In genomic region chr9:114804504-114804903, GRCh38 we compare ENCODE assay signal across 11 cellular contexts. TPM values are rescaled to one million over a fixed set of nuclear protein-coding genes. Genes with fewer than 3 reads are reported as not detected.
DNase-seq lines count a peak whose midpoint lies in the region; ATAC-seq, FAIRE-seq and TF ChIP-seq lines count a peak whose summit lies in the region.
"Had no signal": no experiment of that assay in that cellular context is flagged by ENCODE, and none has a peak within 500 bp of the region (broad histone marks: within the 10 kb centered on the region; RNA-seq: fewer than 3 reads in every experiment).

No MANE protein-coding gene starts in this region.

- peak; percentile 96 for DNase-seq in EH (ENCODE audit: low read depth)
- peak; percentile 29 to 77 for DNase-seq in NOMO-1 (lab: John Stamatoyannopoulos, UW; ENCODE audit: unreplicated experiment in 2 of 2)
- DNase-seq in endothelial cell of umbilical vein (ENCODE audit: low read depth, low spot score): peak; percentile 93
- DNase-seq in non-pigmented ciliary epithelial cell (ENCODE audit: low read depth): peak; percentile 43
- DNase-seq in NCI-H2029 treated with DMSO at 0.1 percent for 48 hours (lab: John Stamatoyannopoulos, UW): no peak
- no peak for DNase-seq in dorsolateral prefrontal cortex
- no peak for DNase-seq in Right ventricle myocardium inferior (ENCODE audit: missing footprints)
- DNase-seq: GDM1, nephron progenitor cell had no signal

- H2AFZ ChIP-seq in endothelial cell of umbilical vein (ENCODE audit: low read depth, low read length): no peak overlapping the region

- ATAC-seq in Right ventricle myocardium inferior (no peak), HG02588 (IDR thresholded peaks at IDR 0.05; ENCODE audit: unreplicated experiment) (no peak)

- CTCF ChIA-PET in endothelial cell of umbilical vein (lab: Charles Lee): interaction anchor here (1.3 to 4.6 kb wide), 4 partner anchors 14 to 106 kb away, joined by 3 to 33 read pairs (median 6); no protein-coding TSS in a partner anchor

- POLR2A ChIA-PET in endothelial cell of umbilical vein (lab: Charles Lee): no interaction called here

- TF ChIP-seq CTCF in endothelial cell of umbilical vein (IDR thresholded peaks at IDR 0.05; ENCODE audit: extremely low read depth in 1 of 2, insufficient read depth in 1 of 2, low read depth in 1 of 2, low read length in 2 of 2) (no peak), dorsolateral prefrontal cortex (IDR thresholded peaks at IDR 0.05 in 54 of 56, conservative IDR thresholded peaks at IDR 0.05 in 2 of 56; ENCODE audit: low read depth in 1 of 56, partially characterized antibody in 56 of 56) (no peak)

- H3K27ac ChIP-seq in endothelial cell of umbilical vein (ENCODE audit: insufficient read depth, low read depth, low read length) (peak overlapping the region; percentile 64), dorsolateral prefrontal cortex (no peak overlapping the region)
- H3K27ac ChIP-seq: HL-60 had no signal

- FAIRE-seq in endothelial cell of umbilical vein (lab: Jason Lieb, UNC): peak; percentile 97

- no peaks in the 10 kb centered on the region for H3K27me3 ChIP-seq in endothelial cell of umbilical vein (ENCODE audit: control insufficient read depth in 2 of 2, insufficient read depth in 2 of 2, low read length in 2 of 2)
- H3K27me3 ChIP-seq in dorsolateral prefrontal cortex: peaks cover 0 to 5% (median 0%) of the 10 kb centered on the region in 45 donors

- intact Hi-C loops in endothelial cell of umbilical vein (cut with micrococcal nuclease): loop anchor here (1.0 to 2.0 kb wide), 4 partner anchors 25 to 103 kb away; no protein-coding TSS in a partner anchor
- intact Hi-C loops in dorsolateral prefrontal cortex (cut with DNase I): no loop called here
- intact Hi-C loops in Right ventricle myocardium inferior (cut with DNase I): no loop called here

- no peaks in the 10 kb centered on the region for H3K36me3 ChIP-seq in endothelial cell of umbilical vein (ENCODE audit: control insufficient read depth in 2 of 2, extremely low read depth in 1 of 2, insufficient read depth in 2 of 2, low read length in 2 of 2)

- no TSS peak for BruUV-seq in endothelial cell of umbilical vein (replicated peaks; lab: Mats Ljungman, UMichigan)

- peaks cover 38% of the 10 kb centered on the region for H3K4me1 ChIP-seq in endothelial cell of umbilical vein (ENCODE audit: control insufficient read depth, extremely low read depth, insufficient read depth, low read length)

- peak overlapping the region; percentile 83 for H3K4me2 ChIP-seq in endothelial cell of umbilical vein (ENCODE audit: insufficient read depth, low read length)

- no peaks in the 10 kb centered on the region for H3K79me2 ChIP-seq in endothelial cell of umbilical vein (ENCODE audit: control insufficient read depth, insufficient read depth, low read length)

- no peaks in the 10 kb centered on the region for H3K9me3 ChIP-seq in endothelial cell of umbilical vein (replicated peaks; ENCODE audit: control insufficient read depth, insufficient read depth, low read length)

- H3K4me3 ChIP-seq in endothelial cell of umbilical vein (replicated peaks in 1 of 3; ENCODE audit: insufficient read depth in 1 of 3, low read depth in 1 of 3, low read length in 3 of 3): peak overlapping the region in 2 of 3 experiments; percentile 5 to 57
- H3K4me3 ChIP-seq in dorsolateral prefrontal cortex: no peak overlapping the region

- H3K9ac ChIP-seq in endothelial cell of umbilical vein (replicated peaks; ENCODE audit: extremely low read depth, insufficient read depth, low read length): peak overlapping the region; percentile 75

- dilution Hi-C loops in endothelial cell of umbilical vein (cut with MboI; ENCODE audit: extremely low pct_ligation_motif_present, low sequenced_read_pairs): no loop called here

- no peaks in the 10 kb centered on the region for H3K9me1 ChIP-seq in endothelial cell of umbilical vein (replicated peaks; ENCODE audit: control insufficient read depth, extremely low read depth, insufficient read depth, low read length)

- no peaks in the 10 kb centered on the region for H4K20me1 ChIP-seq in endothelial cell of umbilical vein (replicated peaks; ENCODE audit: control insufficient read depth, extremely low read depth, insufficient read depth, low read length)

- no peak for TF ChIP-seq POLR2A in endothelial cell of umbilical vein (IDR thresholded peaks at IDR 0.05; ENCODE audit: low read depth, low read length)

TF ChIP-seq in endothelial cell of umbilical vein, 7 proteins besides CTCF, POLR2A, EP300 and RAD21:
- peak; percentile 41 for TF ChIP-seq GATA2 (IDR thresholded peaks at IDR 0.05; ENCODE audit: insufficient read depth, insufficient read length, low read depth, low read length)
- peak; percentile 44 for TF ChIP-seq FOS (IDR thresholded peaks at IDR 0.05; ENCODE audit: borderline replicate concordance, insufficient read depth, low read length)
- no peak for TF ChIP-seq JUN (IDR thresholded peaks at IDR 0.05; ENCODE audit: borderline replicate concordance, insufficient read depth, insufficient read length, low read depth)
- no peak for TF ChIP-seq EZH2 (IDR thresholded peaks at IDR 0.05; ENCODE audit: borderline replicate concordance, low read depth, low read length, severe bottlenecking)
- TF ChIP-seq MYC (IDR thresholded peaks at IDR 0.05; ENCODE audit: low read depth, low read length): no peak
- peak; percentile 91 for TF ChIP-seq POLR2AphosphoS5 (IDR thresholded peaks at IDR 0.05; ENCODE audit: insufficient read depth, low read depth, low read length)
TF ChIP-seq in endothelial cell of umbilical vein: peak in this region for 3.

RNA-seq across cellular contexts. Expression of gene TNFSF15, which starts 1.3 kb away (rescaled TPM):
- 13.6 and 14.3 TPM in 2 replicates for total RNA-seq in endothelial cell of umbilical vein
- 7.3 and 8.4 TPM in 2 replicates for polyA plus RNA-seq in endothelial cell of umbilical vein
- 6.1 and 7.4 TPM in 2 replicates for polyA plus RNA-seq in endothelial cell of umbilical vein (2011; cell fraction: cytosol; rRNA removed)
- polyA plus RNA-seq in endothelial cell of umbilical vein (2011; cell fraction: nucleus; rRNA removed): 19.5 and 23.9 TPM in 2 replicates
- polyA plus RNA-seq in endothelial cell of umbilical vein (2012): 25.3 and 36.9 TPM in 2 replicates
- 16.4 and 19.0 TPM in 2 replicates for polyA minus RNA-seq in endothelial cell of umbilical vein
- not detected for polyA minus RNA-seq in endothelial cell of umbilical vein (2011; cell fraction: cytosol; rRNA and poly(A)+ RNA removed)
- 20.4 and 25.1 TPM in 2 replicates for polyA minus RNA-seq in endothelial cell of umbilical vein (2011; cell fraction: nucleus; rRNA and poly(A)+ RNA removed)
- total RNA-seq in dorsolateral prefrontal cortex: under 1 TPM in 70 of 120 experiments, not detected in 50; 0.06 to 0.55 (median 0.15) TPM
- 0.08 TPM for total RNA-seq in Right ventricle myocardium inferior

Comparison
In these comparisons a context has a peak if more than half of its experiments do, and no peak if none do; other contexts are left out.
1. DNase-seq: peak in EH (single experiment), NOMO-1 (2 of 2), endothelial cell of umbilical vein (single experiment) and non-pigmented ciliary epithelial cell (single experiment); none in NCI-H2029 treated with DMSO at 0.1 percent for 48 hours (single experiment), dorsolateral prefrontal cortex (0 of 10) and Right ventricle myocardium inferior (single experiment).
2. H3K4me3 ChIP-seq: peak in endothelial cell of umbilical vein (2 of 3); none in dorsolateral prefrontal cortex (0 of 59).